21 cellular contexts compared by ENCODE assay signal in genomic region chr17:72222971-72223370, GRCh38.
A peak's percentile ranks its signal among the peaks of the same experiment; 100 is the strongest.
DNase-seq lines count a peak whose midpoint lies in the region; ATAC-seq and TF ChIP-seq lines count a peak whose summit lies in the region.
"Had no signal": no experiment of that assay in that cellular context is flagged by ENCODE, and none has a peak within 500 bp of the region (broad histone marks: within the 10 kb centered on the region; RNA-seq: fewer than 3 reads in every experiment).

No MANE protein-coding gene starts in this region.

- peaks cover 62% of the 10 kb centered on the region for H3K27me3 Mint-ChIP-seq in nephron (ENCODE audit: low read depth)

- H3K4me3 Mint-ChIP-seq in nephron: no peak overlapping the region
- H3K4me3 Mint-ChIP-seq: CD8-positive, alpha-beta memory T cell; HFFc6 had no signal

- H3K4me1 ChIP-seq in Peyer's patch (peaks cover 0 to 24% (median 0%) of the 10 kb centered on the region in 4 donors), iPS-20b (ENCODE audit: insufficient read depth, low read length) (peaks cover 26% of the 10 kb centered on the region)

- H3K27ac ChIP-seq in Peyer's patch: peak overlapping the region in 3 of 4 donors; percentile 32 to 70 (median 50)
- no peak overlapping the region for H3K27ac ChIP-seq in iPS-20b (ENCODE audit: low read length)
- H3K27ac ChIP-seq: C4-2B had no signal

- DNase-seq in ELF-1 (ENCODE audit: low read depth, low spot score): peak; percentile 12
- no peak for DNase-seq in Peyer's patch
- DNase-seq in HCEC 1CT: no peak
- no peak for DNase-seq in activated CD4-positive, alpha-beta T cell treated with anti-CD3 and anti-CD28 coated beads for 1 hour
- no peak for DNase-seq in posterior vena cava (ENCODE audit: low spot score)
- DNase-seq: CD8-positive, alpha-beta memory T cell; GDM1; HFFc6; MM.1S; NCI-H1436 treated with DMSO at 0.1 percent for 48 hours; NCI-H1930; NCI-H226; NCI-H510A treated with DMSO at 0.1 percent for 48 hours; NCI-H82; SHP77 had no signal

- TF ChIP-seq CTCF in Peyer's patch (IDR thresholded peaks at IDR 0.05): no peak
- TF ChIP-seq CTCF in nephron (IDR thresholded peaks at IDR 0.05; ENCODE audit: unreplicated experiment in 3 of 3): no peak

- no peak overlapping the region for H3K4me3 ChIP-seq in Peyer's patch
- H3K4me3 ChIP-seq in iPS-20b (ENCODE audit: low read length): peak overlapping the region; percentile 24; the same call in 1 of the 2 replicates
- H3K4me3 ChIP-seq: K562 had no signal

- intact Hi-C loops in posterior vena cava (cut with DNase I): no loop called here

- no peak overlapping the region for H3K9ac ChIP-seq in iPS-20b (ENCODE audit: low read depth, low read length)

- no peaks in the 10 kb centered on the region for H3K9me3 Mint-ChIP-seq in nephron
- H3K9me3 Mint-ChIP-seq: HFFc6 had no signal

- no peak for TF ChIP-seq POLR2A in Peyer's patch (IDR thresholded peaks at IDR 0.05)

- H3K36me3 ChIP-seq in Peyer's patch: no peaks in the 10 kb centered on the region
- H3K36me3 ChIP-seq in iPS-20b (ENCODE audit: insufficient read depth, low read depth, low read length): no peaks in the 10 kb centered on the region

- no peaks in the 10 kb centered on the region for H3K9me3 ChIP-seq in Peyer's patch
- H3K9me3 ChIP-seq in iPS-20b (ENCODE audit: insufficient read depth, low read depth, low read length): no peaks in the 10 kb centered on the region

- H3K36me3 Mint-ChIP-seq in nephron (ENCODE audit: low read depth): no peaks in the 10 kb centered on the region
- H3K36me3 Mint-ChIP-seq: CD8-positive, alpha-beta memory T cell had no signal

- ATAC-seq in GM21723 (IDR thresholded peaks at IDR 0.05; ENCODE audit: unreplicated experiment): no peak
- ATAC-seq: HepG2, K562 had no signal

- peak overlapping the region; percentile 66 to 88 (median 81) for H3K27ac Mint-ChIP-seq in nephron
- H3K27ac Mint-ChIP-seq: CD8-positive, alpha-beta memory T cell; HFFc6 had no signal

- H3K4me1 Mint-ChIP-seq in nephron: peaks cover 30% of the 10 kb centered on the region
- H3K4me1 Mint-ChIP-seq: CD8-positive, alpha-beta memory T cell had no signal

- no peaks in the 10 kb centered on the region for H3K27me3 ChIP-seq in Peyer's patch
- peaks cover 57% of the 10 kb centered on the region for H3K27me3 ChIP-seq in iPS-20b (ENCODE audit: insufficient read depth, low read length)
